ENCODE assay signal across 9 cellular contexts in the genomic region with DNA sequence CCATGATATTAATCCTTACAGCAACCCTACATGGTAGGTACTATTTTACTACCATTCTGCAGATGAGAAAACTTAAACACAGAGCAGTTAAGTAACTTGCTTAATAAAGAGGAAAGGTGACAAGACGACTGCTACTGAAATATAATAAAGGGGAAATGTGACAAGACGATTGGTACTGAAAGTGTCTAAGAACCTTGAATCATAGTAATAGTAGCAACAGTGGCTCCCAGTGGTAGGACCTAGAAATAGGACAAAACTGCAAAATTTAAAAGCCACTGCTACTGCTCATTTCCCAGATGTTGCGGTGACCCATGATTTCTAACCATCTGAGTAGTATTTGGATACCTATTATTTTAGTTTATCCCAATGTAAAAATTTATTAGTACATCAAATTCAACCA.
A peak's percentile ranks its signal among the peaks of the same experiment; 100 is the strongest.
DNase-seq lines count a peak whose midpoint lies in the region; ATAC-seq and TF ChIP-seq lines count a peak whose summit lies in the region.
"Had no signal": no experiment of that assay in that cellular context is flagged by ENCODE, and none has a peak within 500 bp of the region (broad histone marks: within the 10 kb centered on the region; RNA-seq: fewer than 3 reads in every experiment).

No MANE protein-coding gene starts in this region.

- H3K27ac ChIP-seq in caudate nucleus (ENCODE audit: low read depth, low read length), result no peak overlapping the region
- H3K27ac ChIP-seq: skin epidermis had no signal

- TF ChIP-seq CTCF in fibroblast of the aortic adventitia (IDR thresholded peaks at IDR 0.05; ENCODE audit: insufficient read depth, low read length), result peak; percentile 37

- DNase-seq in GM03348 (ENCODE audit: low spot score) (peak; percentile 39), Kasumi-1 (lab: John Stamatoyannopoulos, UW) (peak; percentile 33 to 37), fibroblast of the aortic adventitia (ENCODE audit: low read depth) (peak; percentile 25), caudate nucleus (lab: John Stamatoyannopoulos, UW) (no peak)
- DNase-seq in activated CD8-positive, alpha-beta memory T cell treated with anti-CD3 and anti-CD28 coated beads for 24 hours, result no peak
- no peak for DNase-seq in central memory CD4-positive, alpha-beta T cell
- no peak for DNase-seq in activated CD4-positive, CD25-positive, alpha-beta regulatory T cell (lab: John Stamatoyannopoulos, UW)

- H3K4me3 ChIP-seq in fibroblast of the aortic adventitia (ENCODE audit: low read depth, low read length), result no peak overlapping the region
- H3K4me3 ChIP-seq: skin epidermis had no signal

- ATAC-seq in GM21447 (IDR thresholded peaks at IDR 0.05; ENCODE audit: unreplicated experiment), result peak; percentile 80

Comparison
In these comparisons a context has a peak if more than half of its experiments do, and no peak if none do; other contexts are left out.
1. DNase-seq: peak in GM03348 (single experiment), Kasumi-1 (2 of 2) and fibroblast of the aortic adventitia (single experiment); none in activated CD8-positive, alpha-beta memory T cell treated with anti-CD3 and anti-CD28 coated beads for 24 hours (single experiment), caudate nucleus (0 of 61), central memory CD4-positive, alpha-beta T cell (single experiment) and activated CD4-positive, CD25-positive, alpha-beta regulatory T cell (0 of 4).